ENCODE assay signal across 10 cellular contexts in genomic region chrX:154545673-154546274, GRCh38. TPM values are rescaled to one million over a fixed set of nuclear protein-coding genes. Genes with fewer than 3 reads are reported as not detected.
DNase-seq lines count a peak whose midpoint lies in the region; ATAC-seq, FAIRE-seq and TF ChIP-seq lines count a peak whose summit lies in the region.
"Had no signal": no experiment of that assay in that cellular context is flagged by ENCODE, and none has a peak within 500 bp of the region (broad histone marks: within the 10 kb centered on the region; RNA-seq: fewer than 3 reads in every experiment).

No MANE protein-coding gene starts in this region.

- no peaks in the 10 kb centered on the region for H3K27me3 ChIP-seq in keratinocyte (ENCODE audit: control insufficient read depth, extremely low read depth, insufficient read depth, low read length)
- H3K27me3 ChIP-seq in thoracic aorta (replicated peaks; ENCODE audit: insufficient read depth): no peaks in the 10 kb centered on the region

- H3K9me3 ChIP-seq in keratinocyte (ENCODE audit: control insufficient read depth, low read depth, low read length) (no peaks in the 10 kb centered on the region), thoracic aorta (no peaks in the 10 kb centered on the region)

- no peaks in the 10 kb centered on the region for H3K9me3 Mint-ChIP-seq in activated T-cell treated with anti-CD3 and anti-CD28 coated beads, Interleukin-2, amount 50 U/mL, for 4 hours
- H3K9me3 Mint-ChIP-seq in activated T-helper 2 cell treated with anti-CD3 and anti-CD28 coated beads, Interferon-gamma antibody, Interleukin-2, Interleukin-4, amounts not matched to agents 10 μg/mL and 5 μg/mL and 100 μg/mL, durations not matched to agents 14 hours and 24 hours and 36 hours: no peaks in the 10 kb centered on the region

- no peak for DNase-seq in activated T-cell treated with anti-CD3 and anti-CD28 coated beads, Interleukin-2, amount 50 U/mL, for 4 hours
- DNase-seq in activated T-cell treated with anti-CD3 and anti-CD28 coated beads for 4 hours (no peak), keratinocyte (ENCODE audit: low read depth, low spot score) (no peak), thoracic aorta (ENCODE audit: low spot score) (no peak), CD1c-positive myeloid dendritic cell (ENCODE audit: extremely low spot score) (no peak)
- DNase-seq in activated T-helper 2 cell treated with anti-CD3 and anti-CD28 coated beads, Interferon-gamma antibody, Interleukin-2, Interleukin-4, amounts not matched to agents 10 μg/mL and 5 μg/mL and 100 μg/mL, durations not matched to agents 14 hours and 24 hours and 36 hours (ENCODE audit: low spot score): no peak
- DNase-seq in stimulated activated CD4-positive, alpha-beta T cell treated with anti-CD3 and anti-CD28 coated beads, Interleukin-2, amount 100 ng/mL, for 24 hours: no peak

- H3K36me3 Mint-ChIP-seq in activated T-cell treated with anti-CD3 and anti-CD28 coated beads, Interleukin-2, amount 50 U/mL, for 4 hours (ENCODE audit: insufficient read depth): peaks cover 23% of the 10 kb centered on the region
- H3K36me3 Mint-ChIP-seq in activated T-helper 2 cell treated with anti-CD3 and anti-CD28 coated beads, Interferon-gamma antibody, Interleukin-2, Interleukin-4, amounts not matched to agents 10 μg/mL and 5 μg/mL and 100 μg/mL, durations not matched to agents 14 hours and 24 hours and 36 hours (ENCODE audit: low read depth): peaks cover 34% of the 10 kb centered on the region

- H3K9ac ChIP-seq in keratinocyte (ENCODE audit: control insufficient read depth, extremely low read depth, insufficient read depth, low read length): peak overlapping the region; percentile 76

- H3K4me1 ChIP-seq in keratinocyte (ENCODE audit: control insufficient read depth, extremely low read depth, insufficient read depth, low read length) (peaks cover 38% of the 10 kb centered on the region), thoracic aorta (ENCODE audit: control insufficient read depth in 1 of 2, low read depth in 2 of 2) (peaks cover 19 to 65% of the 10 kb centered on the region in 2 donors)

- dilution Hi-C loops in keratinocyte (cut with MboI; ENCODE audit: extremely low pct_ligation_motif_present, low sequenced_read_pairs): no loop called here

- no peaks in the 10 kb centered on the region for H3K9me1 ChIP-seq in keratinocyte (ENCODE audit: control insufficient read depth, extremely low read depth, insufficient read depth, low read length)

- no peaks in the 10 kb centered on the region for H3K27me3 Mint-ChIP-seq in activated T-cell treated with anti-CD3 and anti-CD28 coated beads, Interleukin-2, amount 50 U/mL, for 4 hours (ENCODE audit: low read depth)
- no peaks in the 10 kb centered on the region for H3K27me3 Mint-ChIP-seq in activated T-helper 2 cell treated with anti-CD3 and anti-CD28 coated beads, Interferon-gamma antibody, Interleukin-2, Interleukin-4, amounts not matched to agents 10 μg/mL and 5 μg/mL and 100 μg/mL, durations not matched to agents 14 hours and 24 hours and 36 hours (ENCODE audit: low read depth)

- H3K4me1 Mint-ChIP-seq in activated T-cell treated with anti-CD3 and anti-CD28 coated beads, Interleukin-2, amount 50 U/mL, for 4 hours (ENCODE audit: low read depth): peaks cover 52% of the 10 kb centered on the region
- H3K4me1 Mint-ChIP-seq in activated T-helper 2 cell treated with anti-CD3 and anti-CD28 coated beads, Interferon-gamma antibody, Interleukin-2, Interleukin-4, amounts not matched to agents 10 μg/mL and 5 μg/mL and 100 μg/mL, durations not matched to agents 14 hours and 24 hours and 36 hours (ENCODE audit: low read depth): peaks cover 27% of the 10 kb centered on the region

- H3K4me2 ChIP-seq in keratinocyte (ENCODE audit: control insufficient read depth, extremely low read depth, insufficient read depth, low read depth, low read length): peak overlapping the region; percentile 83

- FAIRE-seq in keratinocyte (lab: Jason Lieb, UNC): no peak

- peaks cover 3% of the 10 kb centered on the region for H4K20me1 ChIP-seq in keratinocyte (ENCODE audit: control insufficient read depth, extremely low read depth, insufficient read depth, low read length)

- H2AFZ ChIP-seq in keratinocyte (ENCODE audit: control insufficient read depth, low read length): no peak overlapping the region

- intact Hi-C loops in activated T-helper 2 cell treated with anti-CD3 and anti-CD28 coated beads, Interferon-gamma antibody, Interleukin-2, Interleukin-4, amounts not matched to agents 10 μg/mL and 5 μg/mL and 100 μg/mL, durations not matched to agents 14 hours and 24 hours and 36 hours (cut with micrococcal nuclease): no loop called here

- no peak for ATAC-seq in activated T-cell treated with anti-CD3 and anti-CD28 coated beads, Interleukin-2, amount 50 U/mL, for 4 hours
- ATAC-seq in thoracic aorta (ENCODE audit: insufficient number of reproducible peaks, low FRiP score, low read depth): no peak
- ATAC-seq in HG02763 (IDR thresholded peaks at IDR 0.05; ENCODE audit: unreplicated experiment): no peak

- TF ChIP-seq CTCF in keratinocyte (optimal IDR thresholded peaks at IDR 0.05 in 1 of 3, IDR thresholded peaks at IDR 0.05 in 1 of 3, conservative IDR thresholded peaks at IDR 0.05 in 1 of 3; ENCODE audit: extremely low read depth in 1 of 3, insufficient read depth in 2 of 3, low read length in 3 of 3) (no peak), thoracic aorta (IDR thresholded peaks at IDR 0.05) (no peak)

- peak overlapping the region; percentile 12 for H3K27ac Mint-ChIP-seq in activated T-helper 2 cell treated with anti-CD3 and anti-CD28 coated beads, Interferon-gamma antibody, Interleukin-2, Interleukin-4, amounts not matched to agents 10 μg/mL and 5 μg/mL and 100 μg/mL, durations not matched to agents 14 hours and 24 hours and 36 hours

- peak overlapping the region; percentile 76 for H3K4me3 Mint-ChIP-seq in activated T-cell treated with anti-CD3 and anti-CD28 coated beads, Interleukin-2, amount 50 U/mL, for 4 hours
- peak overlapping the region; percentile 73 for H3K4me3 Mint-ChIP-seq in activated T-helper 2 cell treated with anti-CD3 and anti-CD28 coated beads, Interferon-gamma antibody, Interleukin-2, Interleukin-4, amounts not matched to agents 10 μg/mL and 5 μg/mL and 100 μg/mL, durations not matched to agents 14 hours and 24 hours and 36 hours (ENCODE audit: low read depth)

- peak overlapping the region; percentile 63 to 76 (median 67) for H3K4me3 ChIP-seq in keratinocyte (ENCODE audit: control insufficient read depth in 2 of 3, extremely low read depth in 1 of 3, insufficient read depth in 2 of 3, low read depth in 1 of 3, low read length in 3 of 3)
- H3K4me3 ChIP-seq in thoracic aorta: peak overlapping the region; percentile 80

- H3K27ac ChIP-seq in keratinocyte (ENCODE audit: control insufficient read depth, insufficient read depth, low read length) (no peak overlapping the region), thoracic aorta (peak overlapping the region in 1 of 2 donors; percentile 83)

- peaks cover 1 to 3% of the 10 kb centered on the region in 2 experiments for H3K36me3 ChIP-seq in keratinocyte (ENCODE audit: control insufficient read depth in 2 of 2, extremely low read depth in 1 of 2, insufficient read depth in 2 of 2, low read length in 2 of 2)
- no peaks in the 10 kb centered on the region for H3K36me3 ChIP-seq in thoracic aorta

- H3K79me2 ChIP-seq in keratinocyte (ENCODE audit: control insufficient read depth, insufficient read depth, low read length): peaks cover 36% of the 10 kb centered on the region

RNA-seq across cellular contexts. Expression of gene G6PD, which starts 0.9 kb away (rescaled TPM):
- total RNA-seq in activated T-cell treated with anti-CD3 and anti-CD28 coated beads, Interleukin-2, amount 50 U/mL, for 4 hours: 100 to 1,000 TPM; 101 to 105 (median 102) TPM
- total RNA-seq in activated T-helper 2 cell treated with anti-CD3 and anti-CD28 coated beads, Interferon-gamma antibody, Interleukin-2, Interleukin-4, amounts not matched to agents 10 μg/mL and 5 μg/mL and 100 μg/mL, durations not matched to agents 14 hours and 24 hours and 36 hours: 82.8 and 86.4 TPM in 2 replicates
- 26.8 to 71.9 TPM (median 41.6 TPM) in 3 replicates for polyA plus RNA-seq in keratinocyte
- 34.0 TPM for polyA plus RNA-seq in keratinocyte (2011; ENCODE audit: low read depth)
- 40.8 and 53.1 TPM in 2 replicates for polyA plus RNA-seq in keratinocyte (2011; cell fraction: cytosol; rRNA removed)
- polyA plus RNA-seq in keratinocyte (2011; cell fraction: nucleus; rRNA removed): 57.2 and 57.5 TPM in 2 replicates
- 31.6 and 107 TPM in 2 replicates for polyA plus RNA-seq in keratinocyte (2012; ENCODE audit: low replicate concordance)
- 53.0 to 212 TPM (median 67.7 TPM) in 3 replicates for polyA minus RNA-seq in keratinocyte
- 57.9 TPM for polyA minus RNA-seq in keratinocyte (2011; cell fraction: cytosol; rRNA and poly(A)+ RNA removed)
- 28.1 and 29.8 TPM in 2 replicates for polyA minus RNA-seq in keratinocyte (2011; cell fraction: nucleus; rRNA and poly(A)+ RNA removed)
- 10 to 100 TPM; 67.3 to 70.1 TPM for total RNA-seq in thoracic aorta

RNA-seq across cellular contexts. Expression of gene IKBKG, which starts 1.6 kb away (rescaled TPM):
- total RNA-seq in activated T-cell treated with anti-CD3 and anti-CD28 coated beads, Interleukin-2, amount 50 U/mL, for 4 hours: 10 to 100 TPM; 44.3 to 51.6 (median 45.3) TPM
- 40.5 and 41.7 TPM in 2 replicates for total RNA-seq in activated T-helper 2 cell treated with anti-CD3 and anti-CD28 coated beads, Interferon-gamma antibody, Interleukin-2, Interleukin-4, amounts not matched to agents 10 μg/mL and 5 μg/mL and 100 μg/mL, durations not matched to agents 14 hours and 24 hours and 36 hours
- 15.1 to 19.9 TPM (median 16.5 TPM) in 3 replicates for polyA plus RNA-seq in keratinocyte
- polyA plus RNA-seq in keratinocyte (2011; ENCODE audit: low read depth): 8.9 TPM
- 9.4 and 17.4 TPM in 2 replicates for polyA plus RNA-seq in keratinocyte (2011; cell fraction: cytosol; rRNA removed)
- 32.4 and 38.6 TPM in 2 replicates for polyA plus RNA-seq in keratinocyte (2011; cell fraction: nucleus; rRNA removed)
- polyA plus RNA-seq in keratinocyte (2012; ENCODE audit: low replicate concordance): 14.6 and 21.4 TPM in 2 replicates
- 6.8 to 11.7 TPM (median 7.6 TPM) in 3 replicates for polyA minus RNA-seq in keratinocyte
- 13.8 TPM for polyA minus RNA-seq in keratinocyte (2011; cell fraction: cytosol; rRNA and poly(A)+ RNA removed)
- 10.9 and 12.6 TPM in 2 replicates for polyA minus RNA-seq in keratinocyte (2011; cell fraction: nucleus; rRNA and poly(A)+ RNA removed)
- total RNA-seq in thoracic aorta: 10 to 100 TPM; 25.7 to 52.8 TPM

RNA-seq across cellular contexts. Expression of gene FAM3A, which starts 29.7 kb away (rescaled TPM):
- 10 to 100 TPM; 30.4 to 40.7 (median 30.8) TPM for total RNA-seq in activated T-cell treated with anti-CD3 and anti-CD28 coated beads, Interleukin-2, amount 50 U/mL, for 4 hours
- total RNA-seq in activated T-helper 2 cell treated with anti-CD3 and anti-CD28 coated beads, Interferon-gamma antibody, Interleukin-2, Interleukin-4, amounts not matched to agents 10 μg/mL and 5 μg/mL and 100 μg/mL, durations not matched to agents 14 hours and 24 hours and 36 hours: 39.2 and 39.8 TPM in 2 replicates
- 15.8 to 25.3 TPM (median 21.4 TPM) in 3 replicates for polyA plus RNA-seq in keratinocyte
- 19.8 TPM for polyA plus RNA-seq in keratinocyte (2011; ENCODE audit: low read depth)
- 11.1 and 28.1 TPM in 2 replicates for polyA plus RNA-seq in keratinocyte (2011; cell fraction: cytosol; rRNA removed)
- 29.6 and 37.3 TPM in 2 replicates for polyA plus RNA-seq in keratinocyte (2011; cell fraction: nucleus; rRNA removed)
- 24.7 and 30.7 TPM in 2 replicates for polyA plus RNA-seq in keratinocyte (2012; ENCODE audit: low replicate concordance)
- 10.1 to 21.9 TPM (median 15.6 TPM) in 3 replicates for polyA minus RNA-seq in keratinocyte
- 34.1 TPM for polyA minus RNA-seq in keratinocyte (2011; cell fraction: cytosol; rRNA and poly(A)+ RNA removed)
- 8.4 and 12.6 TPM in 2 replicates for polyA minus RNA-seq in keratinocyte (2011; cell fraction: nucleus; rRNA and poly(A)+ RNA removed)
- 10 to 100 TPM; 31.0 to 52.3 TPM for total RNA-seq in thoracic aorta

RNA-seq across cellular contexts. Expression of gene CTAG1A, which starts 39.2 kb away (rescaled TPM):
- total RNA-seq in activated T-cell treated with anti-CD3 and anti-CD28 coated beads, Interleukin-2, amount 50 U/mL, for 4 hours: not detected
- not detected in 2 replicates for total RNA-seq in activated T-helper 2 cell treated with anti-CD3 and anti-CD28 coated beads, Interferon-gamma antibody, Interleukin-2, Interleukin-4, amounts not matched to agents 10 μg/mL and 5 μg/mL and 100 μg/mL, durations not matched to agents 14 hours and 24 hours and 36 hours
- polyA plus RNA-seq in keratinocyte: not detected in 3 replicates
- not detected for polyA plus RNA-seq in keratinocyte (2011; ENCODE audit: low read depth)
- not detected in 2 replicates for polyA plus RNA-seq in keratinocyte (2011; cell fraction: cytosol; rRNA removed)
- not detected in 2 replicates for polyA plus RNA-seq in keratinocyte (2011; cell fraction: nucleus; rRNA removed)
- polyA plus RNA-seq in keratinocyte (2012; ENCODE audit: low replicate concordance): not detected in 2 replicates
- polyA minus RNA-seq in keratinocyte: not detected in 3 replicates
- polyA minus RNA-seq in keratinocyte (2011; cell fraction: cytosol; rRNA and poly(A)+ RNA removed): not detected
- not detected in 2 replicates for polyA minus RNA-seq in keratinocyte (2011; cell fraction: nucleus; rRNA and poly(A)+ RNA removed)
- total RNA-seq in thoracic aorta: not detected
- total RNA-seq: T-helper 2 cell treated with Interferon-gamma antibody and Interleukin-4, amounts not matched to agents 100 ng/mL and 5 ng/mL, for 36 hours; urinary bladder had no signal
- polyA plus RNA-seq: urinary bladder had no signal

RNA-seq across cellular contexts. Expression of gene SLC10A3, which starts 55.3 kb away (rescaled TPM):
- 10 to 100 TPM; 31.3 to 32.0 (median 31.9) TPM for total RNA-seq in activated T-cell treated with anti-CD3 and anti-CD28 coated beads, Interleukin-2, amount 50 U/mL, for 4 hours
- 17.5 and 18.3 TPM in 2 replicates for total RNA-seq in activated T-helper 2 cell treated with anti-CD3 and anti-CD28 coated beads, Interferon-gamma antibody, Interleukin-2, Interleukin-4, amounts not matched to agents 10 μg/mL and 5 μg/mL and 100 μg/mL, durations not matched to agents 14 hours and 24 hours and 36 hours
- polyA plus RNA-seq in keratinocyte: 8.1 to 15.9 TPM (median 15.0 TPM) in 3 replicates
- 4.8 TPM for polyA plus RNA-seq in keratinocyte (2011; ENCODE audit: low read depth)
- 8.3 and 17.7 TPM in 2 replicates for polyA plus RNA-seq in keratinocyte (2011; cell fraction: cytosol; rRNA removed)
- 9.8 and 14.2 TPM in 2 replicates for polyA plus RNA-seq in keratinocyte (2011; cell fraction: nucleus; rRNA removed)
- 21.3 and 30.3 TPM in 2 replicates for polyA plus RNA-seq in keratinocyte (2012; ENCODE audit: low replicate concordance)
- polyA minus RNA-seq in keratinocyte: 11.3 to 18.4 TPM (median 17.8 TPM) in 3 replicates
- 27.4 TPM for polyA minus RNA-seq in keratinocyte (2011; cell fraction: cytosol; rRNA and poly(A)+ RNA removed)
- 11.1 and 13.3 TPM in 2 replicates for polyA minus RNA-seq in keratinocyte (2011; cell fraction: nucleus; rRNA and poly(A)+ RNA removed)
- total RNA-seq in thoracic aorta: 10 to 100 TPM; 26.7 to 55.5 TPM
